ENCODE assay signal across 29 cellular contexts in genomic region chr11:70756341-70756740, GRCh38.
"Had no signal": no experiment of that assay in that cellular context is flagged by ENCODE, and none has a peak within 500 bp of the region (broad histone marks: within the 10 kb centered on the region; RNA-seq: fewer than 3 reads in every experiment).

No MANE protein-coding gene starts in this region.

- FAIRE-seq: bronchial epithelial cell, RCC 7860 had no signal

- H3K4me1 Mint-ChIP-seq: activated B cell treated with CpG ODN at 0.5 μM for 24 hours; activated CD4-positive, alpha-beta memory T cell treated with anti-CD3 and anti-CD28 coated beads, Interleukin-2, amount 10 ng/mL, durations not matched to agents 7 days and 5 days; activated CD8-positive, alpha-beta memory T cell treated with anti-CD3 and anti-CD28 coated beads, Interleukin-2, amount 10 ng/mL, durations not matched to agents 7 days and 5 days; activated naive CD4-positive, alpha-beta T cell treated with anti-CD3 and anti-CD28 coated beads, Interleukin-2, amount 10 ng/mL, durations not matched to agents 7 days and 5 days; activated naive CD8-positive, alpha-beta T cell treated with anti-CD3 and anti-CD28 coated beads, Interleukin-2, amount 50 U/mL, for 24 hours had no signal

- H3K36me3 Mint-ChIP-seq: activated CD8-positive, alpha-beta memory T cell treated with anti-CD3 and anti-CD28 coated beads, Interleukin-2, amount 10 ng/mL, durations not matched to agents 7 days and 5 days; activated naive CD4-positive, alpha-beta T cell treated with anti-CD3 and anti-CD28 coated beads, Interleukin-2, amount 10 ng/mL, durations not matched to agents 7 days and 5 days had no signal

- H3K27ac ChIP-seq: PC-9, RWPE1 had no signal

- H3K36me3 ChIP-seq: MG63 had no signal

- H3K27me3 ChIP-seq: MG63 had no signal

- H3K4me3 Mint-ChIP-seq: activated B cell treated with CpG ODN at 0.5 μM for 24 hours; activated CD4-positive, alpha-beta memory T cell treated with anti-CD3 and anti-CD28 coated beads, Interleukin-2, amount 10 ng/mL, durations not matched to agents 7 days and 5 days; activated CD8-positive, alpha-beta memory T cell treated with anti-CD3 and anti-CD28 coated beads, Interleukin-2, amount 10 ng/mL, durations not matched to agents 7 days and 5 days; activated naive CD4-positive, alpha-beta T cell treated with anti-CD3 and anti-CD28 coated beads, Interleukin-2, amount 10 ng/mL, durations not matched to agents 7 days and 5 days; activated naive CD8-positive, alpha-beta T cell; activated naive CD8-positive, alpha-beta T cell treated with anti-CD3 and anti-CD28 coated beads, Interleukin-2, amount 50 U/mL, for 24 hours; brain had no signal

- H3K27ac Mint-ChIP-seq: activated B cell treated with CpG ODN at 0.5 μM for 24 hours; activated CD4-positive, alpha-beta memory T cell treated with anti-CD3 and anti-CD28 coated beads, Interleukin-2, amount 10 ng/mL, durations not matched to agents 7 days and 5 days; activated CD8-positive, alpha-beta memory T cell treated with anti-CD3 and anti-CD28 coated beads, Interleukin-2, amount 10 ng/mL, durations not matched to agents 7 days and 5 days; activated naive CD4-positive, alpha-beta T cell treated with anti-CD3 and anti-CD28 coated beads, Interleukin-2, amount 10 ng/mL, durations not matched to agents 7 days and 5 days; activated naive CD8-positive, alpha-beta T cell; activated naive CD8-positive, alpha-beta T cell treated with anti-CD3 and anti-CD28 coated beads, Interleukin-2, amount 50 U/mL, for 24 hours had no signal

- DNase-seq: activated B cell treated with CpG ODN at 0.5 μM for 24 hours; activated CD4-positive, alpha-beta memory T cell treated with anti-CD3 and anti-CD28 coated beads, Interleukin-2, amount 10 ng/mL, durations not matched to agents 7 days and 5 days; activated CD4-positive, alpha-beta T cell treated with anti-CD3 and anti-CD28 coated beads for 4 hours; activated CD4-positive, CD25-positive, alpha-beta regulatory T cell treated with anti-CD3 and anti-CD28 coated beads, Interleukin-2, amount 50 U/mL, for 72 hours; activated CD8-positive, alpha-beta memory T cell treated with anti-CD3 and anti-CD28 coated beads for 24 hours; activated CD8-positive, alpha-beta memory T cell treated with anti-CD3 and anti-CD28 coated beads, Interleukin-2, amount 10 ng/mL, durations not matched to agents 7 days and 5 days; activated CD8-positive, alpha-beta memory T cell treated with anti-CD3 and anti-CD28 coated beads, Interleukin-2, amount 50 U/mL, for 48 hours; activated effector memory CD4-positive, alpha-beta T cell treated with Interleukin-2 at 50 U/mL for 16 hours; activated naive CD4-positive, alpha-beta T cell treated with anti-CD3 and anti-CD28 coated beads, Interleukin-2, amount 10 ng/mL, durations not matched to agents 7 days and 5 days; activated naive CD8-positive, alpha-beta T cell treated with anti-CD3 and anti-CD28 coated beads, Interleukin-2, amount 50 U/mL, for 24 hours; activated T-cell treated with anti-CD3 and anti-CD28 coated beads, Interleukin-2, amount 50 U/mL, for 48 hours; Kasumi-1; MG63; NCI-H1048; NCI-H1105 treated with DMSO at 0.1 percent for 48 hours; NCI-H1436; NCI-H2081 treated with DMSO at 0.1 percent for 48 hours; NCI-H510A; NCI-H526 treated with DMSO at 0.1 percent for 48 hours; NCI-H774; PC-9; T-helper 1 cell; T-helper 2 cell; T-helper 9 cell had no signal

- H3K27me3 Mint-ChIP-seq: activated CD4-positive, alpha-beta memory T cell treated with anti-CD3 and anti-CD28 coated beads, Interleukin-2, amount 10 ng/mL, durations not matched to agents 7 days and 5 days had no signal

- H2AFZ ChIP-seq: PC-9 had no signal

- H3K4me3 ChIP-seq: MG63, PC-9 had no signal
